ENCODE assay signal across 21 cellular contexts in genomic region chr5:15844253-15844652, GRCh38.
DNase-seq lines count a peak whose midpoint lies in the region; ATAC-seq and TF ChIP-seq lines count a peak whose summit lies in the region.
"Had no signal": no experiment of that assay in that cellular context is flagged by ENCODE, and none has a peak within 500 bp of the region (broad histone marks: within the 10 kb centered on the region; RNA-seq: fewer than 3 reads in every experiment).

No MANE protein-coding gene starts in this region.

- no peak for TF ChIP-seq EP300 in Ishikawa (IDR thresholded peaks at IDR 0.05; ENCODE audit: borderline replicate concordance)

- WGBS in heart left ventricle, 4 donors, result 45 to 53% (median 48%) methylated on average over 4 of the region's 4 CpGs
- 45 to 52% (median 45%) methylated on average over 4 of the region's 4 CpGs for WGBS in psoas muscle, 3 donors

- DNase-seq in heart left ventricle (peak in 1 of 5 donors; percentile 38), right atrium auricular region (ENCODE audit: low spot score) (no peak), cerebellar cortex (ENCODE audit: low spot score) (peak; percentile 95), left ventricle myocardium superior (peak; percentile 41), psoas muscle (no peak), GM03348 (ENCODE audit: low spot score) (no peak)
- no peak for DNase-seq in stimulated activated CD4-positive, alpha-beta T cell treated with anti-CD3 and anti-CD28 coated beads, Interleukin-15, amount 100 ng/mL, for 24 hours
- DNase-seq: CD4-positive, alpha-beta T cell; COR-L47; DMS79; GM23248; MV-4-11; NCI-H1105 treated with DMSO at 0.1 percent for 48 hours; NCI-H2029 treated with DMSO at 0.1 percent for 48 hours; NCI-H226; NCI-H510A treated with DMSO at 0.1 percent for 48 hours; NCI-H82; SIG-M5 had no signal

- TF ChIP-seq CTCF in heart left ventricle (IDR thresholded peaks at IDR 0.05) (no peak), right atrium auricular region (IDR thresholded peaks at IDR 0.05) (no peak), psoas muscle (IDR thresholded peaks at IDR 0.05) (no peak)

- H3K27ac ChIP-seq in heart left ventricle (no peak overlapping the region), right atrium auricular region (no peak overlapping the region), psoas muscle (no peak overlapping the region)
- H3K27ac ChIP-seq: BLaER1, GM23248 had no signal

- H3K27me3 ChIP-seq in heart left ventricle (no peaks in the 10 kb centered on the region), right atrium auricular region (no peaks in the 10 kb centered on the region), psoas muscle (ENCODE audit: insufficient read depth in 3 of 3, low read length in 2 of 3) (no peaks in the 10 kb centered on the region)
- H3K27me3 ChIP-seq: BLaER1 had no signal

- H3K4me3 ChIP-seq in heart left ventricle (no peak overlapping the region), right atrium auricular region (no peak overlapping the region), psoas muscle (no peak overlapping the region)
- H3K4me3 ChIP-seq: BLaER1, GM23248, HAP-1 had no signal

- H3K9me3 ChIP-seq in heart left ventricle (peaks cover 0 to 13% (median 0%) of the 10 kb centered on the region in 12 donors), right atrium auricular region (peaks cover 3 to 4% of the 10 kb centered on the region in 2 donors), psoas muscle (no peaks in the 10 kb centered on the region)

- no peak for TF ChIP-seq POLR2A in heart left ventricle (IDR thresholded peaks at IDR 0.05)

- H3K36me3 ChIP-seq in heart left ventricle, result no peaks in the 10 kb centered on the region
- H3K36me3 ChIP-seq in right atrium auricular region, result no peaks in the 10 kb centered on the region
- no peaks in the 10 kb centered on the region for H3K36me3 ChIP-seq in psoas muscle (ENCODE audit: insufficient read depth in 1 of 2, low read depth in 1 of 2)
- H3K36me3 ChIP-seq: HAP-1 had no signal

- ATAC-seq in heart left ventricle (peak in 3 of 4 donors; percentile 49 to 70 (median 68)), left ventricle myocardium superior (peak; percentile 56), psoas muscle (no peak)

- peaks cover 0 to 5% (median 0%) of the 10 kb centered on the region in 12 donors for H3K4me1 ChIP-seq in heart left ventricle
- H3K4me1 ChIP-seq in right atrium auricular region, result no peaks in the 10 kb centered on the region
- no peaks in the 10 kb centered on the region for H3K4me1 ChIP-seq in psoas muscle
- H3K4me1 ChIP-seq: BLaER1, HAP-1 had no signal

- intact Hi-C loops in heart left ventricle (cut with DNase I), result no loop called here
- intact Hi-C loops in left ventricle myocardium superior (cut with micrococcal nuclease), result no loop called here
- intact Hi-C loops in psoas muscle (cut with DNase I), result no loop called here

- no peak for TF ChIP-seq RAD21 in Ishikawa (IDR thresholded peaks at IDR 0.05; ENCODE audit: low read depth)

TF ChIP-seq in Ishikawa, 13 proteins besides CTCF, POLR2A, EP300 and RAD21:
- TF ChIP-seq NFIC (IDR thresholded peaks at IDR 0.05) (no peak), USF1 (IDR thresholded peaks at IDR 0.05) (no peak), REST (IDR thresholded peaks at IDR 0.05; ENCODE audit: low read depth) (peak; percentile 33; the same call in 1 of the 2 replicates)

Comparison
In these comparisons a context has a peak if more than half of its experiments do, and no peak if none do; other contexts are left out.
1. DNase-seq: peak in cerebellar cortex (single experiment) and left ventricle myocardium superior (single experiment); none in right atrium auricular region (single experiment), psoas muscle (0 of 2), stimulated activated CD4-positive, alpha-beta T cell treated with anti-CD3 and anti-CD28 coated beads, Interleukin-15, amount 100 ng/mL, for 24 hours (single experiment) and GM03348 (single experiment).
2. ATAC-seq: peak in heart left ventricle (3 of 4) and left ventricle myocardium superior (single experiment); none in psoas muscle (0 of 4).